Comparison of ENCODE assay signal across 17 cellular contexts in the genomic region with DNA sequence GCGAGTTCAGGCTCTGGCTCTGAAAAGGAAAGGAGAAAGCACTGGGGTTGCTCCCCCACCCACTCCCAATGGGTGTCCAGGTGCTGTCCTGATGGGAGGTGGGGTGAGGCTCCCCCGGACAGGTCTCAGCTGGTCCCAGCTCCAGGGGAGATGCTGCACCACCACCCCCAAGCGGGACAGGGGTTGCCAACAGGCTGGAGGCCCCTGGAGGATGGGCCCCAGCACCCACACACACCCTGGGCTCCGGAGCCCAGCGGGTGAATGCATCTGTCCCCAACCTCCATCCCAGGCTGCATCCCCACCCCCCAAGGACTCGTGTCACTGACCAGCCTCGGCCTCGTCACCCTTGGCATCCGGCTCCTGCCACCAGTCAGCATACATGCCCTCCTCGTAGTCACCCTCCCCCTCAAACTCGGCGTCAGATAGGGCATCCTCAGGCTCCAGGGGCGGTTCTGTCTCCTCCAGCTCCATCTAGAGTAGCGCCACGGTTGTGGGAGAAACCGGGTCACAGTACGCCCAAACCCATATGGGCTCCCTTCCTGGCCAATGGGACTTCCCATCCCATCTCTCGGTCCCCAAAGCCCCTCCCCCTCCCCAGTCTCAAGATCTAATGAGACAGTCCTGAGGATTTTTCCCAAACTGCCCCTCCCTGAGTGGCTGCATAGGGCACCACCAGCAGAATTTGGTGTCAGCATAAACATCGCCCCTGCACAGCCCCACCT. TPM values are rescaled to one million over a fixed set of nuclear protein-coding genes. Genes with fewer than 3 reads are reported as not detected.
"Had no signal": no experiment of that assay in that cellular context is flagged by ENCODE, and none has a peak within 500 bp of the region (broad histone marks: within the 10 kb centered on the region; RNA-seq: fewer than 3 reads in every experiment).

No MANE protein-coding gene starts in this region.

- H3K27ac ChIP-seq: esophagus squamous epithelium, prostate gland, transverse colon had no signal

- H3K4me3 Mint-ChIP-seq: activated B cell treated with CpG ODN at 0.5 μM for 24 hours; activated CD4-positive, alpha-beta T cell treated with anti-CD3 and anti-CD28 coated beads, Interleukin-2, amount 10 ng/mL, durations not matched to agents 7 days and 5 days; activated naive CD8-positive, alpha-beta T cell; natural killer cell; stimulated activated memory B cell treated with anti-CD40 and anti-IgM and Interleukin-4, amounts not matched to agents 10 μg/mL and 1 μg/mL and 100 μg/mL, for 72 hours had no signal

- H3K36me3 ChIP-seq: esophagus squamous epithelium, prostate gland, spleen, transverse colon had no signal

- DNase-seq: activated B cell treated with CpG ODN at 0.5 μM for 24 hours; activated CD4-positive, alpha-beta T cell treated with anti-CD3 and anti-CD28 coated beads, Interleukin-2, amount 10 ng/mL, durations not matched to agents 7 days and 5 days; activated gamma-delta T cell; activated T-cell treated with anti-CD3 and anti-CD28 coated beads, Interleukin-2, amount 50 U/mL, for 1 hour; esophagus squamous epithelium; foreskin fibroblast; glutamatergic neuron; natural killer cell; occipital lobe; spleen; stimulated activated CD4-positive, alpha-beta T cell treated with anti-CD3 and anti-CD28 coated beads, Interleukin-1b, Interleukin-23, amount 100 ng/mL, for 48 hours; transverse colon had no signal

- H3K36me3 Mint-ChIP-seq: activated naive CD8-positive, alpha-beta T cell; natural killer cell; stimulated activated memory B cell treated with anti-CD40 and anti-IgM and Interleukin-4, amounts not matched to agents 10 μg/mL and 1 μg/mL and 100 μg/mL, for 72 hours had no signal

- H3K9me3 ChIP-seq: esophagus squamous epithelium, prostate gland, spleen, transverse colon had no signal

- H3K27me3 Mint-ChIP-seq: activated B cell treated with CpG ODN at 0.5 μM for 24 hours; activated CD4-positive, alpha-beta T cell treated with anti-CD3 and anti-CD28 coated beads, Interleukin-2, amount 10 ng/mL, durations not matched to agents 7 days and 5 days; activated naive CD8-positive, alpha-beta T cell had no signal

- H3K9me3 Mint-ChIP-seq: activated B cell treated with CpG ODN at 0.5 μM for 24 hours; activated CD4-positive, alpha-beta T cell treated with anti-CD3 and anti-CD28 coated beads, Interleukin-2, amount 10 ng/mL, durations not matched to agents 7 days and 5 days; natural killer cell; stimulated activated memory B cell treated with anti-CD40 and anti-IgM and Interleukin-4, amounts not matched to agents 10 μg/mL and 1 μg/mL and 100 μg/mL, for 72 hours had no signal

- H3K4me3 ChIP-seq: esophagus squamous epithelium, prostate gland, spleen, transverse colon had no signal

- H3K27ac Mint-ChIP-seq: activated CD4-positive, alpha-beta T cell treated with anti-CD3 and anti-CD28 coated beads, Interleukin-2, amount 10 ng/mL, durations not matched to agents 7 days and 5 days; activated naive CD8-positive, alpha-beta T cell; natural killer cell; stimulated activated memory B cell treated with anti-CD40 and anti-IgM and Interleukin-4, amounts not matched to agents 10 μg/mL and 1 μg/mL and 100 μg/mL, for 72 hours had no signal

- H3K27me3 ChIP-seq: esophagus squamous epithelium, spleen, transverse colon had no signal

RNA-seq across cellular contexts. Expression of a gene that starts 34.5 kb away (rescaled TPM):
- total RNA-seq: activated B cell treated with CpG ODN at 0.5 μM for 24 hours; activated CD4-positive, alpha-beta T cell treated with anti-CD3 and anti-CD28 coated beads, Interleukin-2, amount 10 ng/mL, durations not matched to agents 7 days and 5 days; left lobe of liver; natural killer cell; occipital lobe; sciatic nerve had no signal
